Comparison of ENCODE assay signal across 8 cellular contexts in genomic region chr16:58684354-58685083, GRCh38. TPM values are rescaled to one million over a fixed set of nuclear protein-coding genes. Genes with fewer than 3 reads are reported as not detected.
DNase-seq lines count a peak whose midpoint lies in the region; ATAC-seq and TF ChIP-seq lines count a peak whose summit lies in the region.

SLC38A7 (minus strand) TSS chr16:58684770; CDS start chr16:58680126, 4,644 bp downstream.

- peaks cover 4% of the 10 kb centered on the region for H3K36me3 Mint-ChIP-seq in nephron (ENCODE audit: low read depth)

- no peaks in the 10 kb centered on the region for H3K9me3 Mint-ChIP-seq in nephron

- H3K36me3 ChIP-seq in HUES6 (ENCODE audit: control insufficient read depth, insufficient read depth, low read length), result peaks cover 10% of the 10 kb centered on the region

- POLR2A ChIA-PET in RWPE1 (lab: Yijun Ruan, JAX; ENCODE audit: low non-redundant PET), result interaction anchor here (0.6 kb wide), 1 partner anchor 53 kb away, joined by 3 read pairs; no protein-coding TSS in a partner anchor

- peak within 1 kb of the TSS; percentile 74 for H3K9ac ChIP-seq in HUES6 (ENCODE audit: low read length)

- DNase-seq in DMS153 (lab: John Stamatoyannopoulos, UW) (peak; percentile 9), RWPE1 (ENCODE audit: low spot score) (peak; percentile 89), fibroblast of the aortic adventitia (ENCODE audit: low read depth) (peak; percentile 82)
- DNase-seq in activated T-helper 9 cell treated with anti-CD3 and anti-CD28 coated beads, Interleukin-2, amount 50 U/mL, for 16 hours (ENCODE audit: low read depth), result peak; percentile 59
- DNase-seq in stimulated activated naive CD8-positive, alpha-beta T cell treated with anti-CD3 and anti-CD28 coated beads, Interleukin-15, Interleukin-2, amounts not matched to agents 100 U/mL and 50 U/mL, for 24 hours, result peak; percentile 81

- peaks cover 3% of the 10 kb centered on the region; the same call in 1 of the 2 replicates for H3K27me3 ChIP-seq in HUES6 (ENCODE audit: control insufficient read depth, insufficient read depth, low read length)

- H3K4me3 ChIP-seq in HUES6 (ENCODE audit: low read depth, low read length) (peak within 1 kb of the TSS; percentile 84), fibroblast of the aortic adventitia (ENCODE audit: low read depth, low read length) (peak within 1 kb of the TSS; percentile 100)

- no peaks in the 10 kb centered on the region for H3K9me3 ChIP-seq in HUES6 (ENCODE audit: control insufficient read depth, insufficient read depth, low read depth, low read length)

- ATAC-seq in GM21447 (IDR thresholded peaks at IDR 0.05; ENCODE audit: unreplicated experiment), result peak; percentile 99
- peak; percentile 94 for ATAC-seq in stimulated activated naive CD8-positive, alpha-beta T cell treated with anti-CD3 and anti-CD28 coated beads, Interleukin-15, Interleukin-2, amounts not matched to agents 100 U/mL and 50 U/mL, for 24 hours

- H3K4me1 ChIP-seq in HUES6 (ENCODE audit: control insufficient read depth, insufficient read depth, low read length), result 0 out of 2 replicates have a peak, but pooled peaks cover 2% of the 10 kb centered on the region

- peak within 1 kb of the TSS; percentile 25 to 69 (median 59) for H3K27ac Mint-ChIP-seq in nephron

- CTCF ChIA-PET in RWPE1 (lab: Yijun Ruan, JAX), result interaction anchor here (0.6 to 1.0 kb wide), 2 partner anchors 72 to 1132 kb away, joined by 3 read pairs; no protein-coding TSS in a partner anchor

- TF ChIP-seq CTCF in RWPE1 (conservative IDR thresholded peaks at IDR 0.05; ENCODE audit: low read depth), result no peak
- no peak for TF ChIP-seq CTCF in fibroblast of the aortic adventitia (IDR thresholded peaks at IDR 0.05; ENCODE audit: insufficient read depth, low read length)
- TF ChIP-seq CTCF in nephron (IDR thresholded peaks at IDR 0.05; ENCODE audit: unreplicated experiment in 3 of 3), result no peak

- H3K4me3 Mint-ChIP-seq in nephron, result peak within 1 kb of the TSS; percentile 88 to 94 (median 92)

- peaks cover 14% of the 10 kb centered on the region for H3K4me1 Mint-ChIP-seq in nephron

- H3K27ac ChIP-seq in HUES6 (ENCODE audit: low read depth, low read length) (no peak within 1 kb of the TSS), RWPE1 (peak within 1 kb of the TSS; percentile 50)

- H3K27me3 Mint-ChIP-seq in nephron (ENCODE audit: low read depth), result peaks cover 6% of the 10 kb centered on the region

RNA-seq across cellular contexts. Expression of gene SLC38A7, which starts in this region (rescaled TPM):
- 17.3 and 27.4 TPM in 2 replicates for total RNA-seq in fibroblast of the aortic adventitia (ENCODE audit: low replicate concordance)

Comparison
In these comparisons a context has a peak if more than half of its experiments do, and no peak if none do; other contexts are left out.
1. DNase-seq: peak in every context shown above with its lines; median percentile 89 in RWPE1; 82 in fibroblast of the aortic adventitia; 81 in stimulated activated naive CD8-positive, alpha-beta T cell treated with anti-CD3 and anti-CD28 coated beads, Interleukin-15, Interleukin-2, amounts not matched to agents 100 U/mL and 50 U/mL, for 24 hours; 59 in activated T-helper 9 cell treated with anti-CD3 and anti-CD28 coated beads, Interleukin-2, amount 50 U/mL, for 16 hours; 9 in DMS153.